1 cellular context compared by ENCODE assay signal in the genomic region with DNA sequence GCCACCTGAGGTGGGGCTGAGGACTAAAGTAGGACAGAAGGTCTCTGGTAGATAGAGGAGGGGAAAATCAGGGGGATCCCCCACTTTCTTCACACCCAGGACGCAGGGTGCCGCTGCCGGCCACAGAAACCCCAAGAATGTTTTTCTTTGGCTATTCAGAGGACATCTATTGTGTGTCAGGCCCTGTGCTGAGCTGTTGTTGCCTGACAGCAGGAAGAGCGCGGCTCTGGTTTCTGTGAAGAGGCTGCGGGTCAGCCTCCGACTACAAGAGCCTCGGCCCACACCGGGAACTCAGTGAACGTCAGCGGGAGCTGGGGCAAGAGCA.
TF ChIP-seq lines count a peak whose summit lies in the region.

No MANE protein-coding gene starts in this region.

TF ChIP-seq in K562, 482 proteins besides CTCF, POLR2A, EP300 and RAD21 (continued from another document):
- TF ChIP-seq THAP12 (CRISPR knock-in tag; IDR thresholded peaks at IDR 0.05) (no peak), ZNF3 (CRISPR knock-in tag; IDR thresholded peaks at IDR 0.05) (no peak), ZNF140 (CRISPR knock-in tag; IDR thresholded peaks at IDR 0.05) (no peak), SIN3B (IDR thresholded peaks at IDR 0.05; ENCODE audit: low read depth) (no peak), ARHGAP35 (IDR thresholded peaks at IDR 0.05; ENCODE audit: partially characterized antibody) (no peak), GABPA (tag; conservative IDR thresholded peaks at IDR 0.05; ENCODE audit: low read depth) (no peak), ZNF551 (CRISPR knock-in tag; IDR thresholded peaks at IDR 0.05) (no peak), POLR3A (IDR thresholded peaks at IDR 0.05; ENCODE audit: borderline replicate concordance, extremely low read depth, insufficient read depth, insufficient read length) (no peak), WHSC1 (IDR thresholded peaks at IDR 0.05; ENCODE audit: low read length) (no peak), PTBP1 (IDR thresholded peaks at IDR 0.05; ENCODE audit: low read depth, low read length) (no peak), CAMTA2 (CRISPR knock-in tag; conservative IDR thresholded peaks at IDR 0.05) (no peak), SMARCA5 (IDR thresholded peaks at IDR 0.05) (no peak), FOXO4 (CRISPR knock-in tag; IDR thresholded peaks at IDR 0.05) (no peak), HOMEZ (CRISPR knock-in tag; IDR thresholded peaks at IDR 0.05) (no peak), TFAM (CRISPR knock-in tag; conservative IDR thresholded peaks at IDR 0.05) (no peak), ZNF76 (CRISPR knock-in tag; IDR thresholded peaks at IDR 0.05; ENCODE audit: borderline replicate concordance) (0 out of 2 replicates have a peak, but pooled peaks have one; percentile 41), NONO (IDR thresholded peaks at IDR 0.05; ENCODE audit: low read depth in 2 of 2, low read length in 1 of 2) (no peak), OTX1 (CRISPR knock-in tag; IDR thresholded peaks at IDR 0.05) (no peak), AFF1 (IDR thresholded peaks at IDR 0.05; ENCODE audit: low read depth in 1 of 2, partially characterized antibody in 2 of 2) (peak in 1 of 2 experiments; percentile 8), HNRNPH1 (optimal IDR thresholded peaks at IDR 0.05; ENCODE audit: low read depth, low read length) (no peak), BRD4 (IDR thresholded peaks at IDR 0.05) (peak; percentile 93; the same call in 1 of the 2 replicates), HNRNPL (IDR thresholded peaks at IDR 0.05; ENCODE audit: low read depth, low read length) (no peak), CREBBP (IDR thresholded peaks at IDR 0.05; ENCODE audit: low read depth, low read length) (no peak)
- TF ChIP-seq, protein P1, sequence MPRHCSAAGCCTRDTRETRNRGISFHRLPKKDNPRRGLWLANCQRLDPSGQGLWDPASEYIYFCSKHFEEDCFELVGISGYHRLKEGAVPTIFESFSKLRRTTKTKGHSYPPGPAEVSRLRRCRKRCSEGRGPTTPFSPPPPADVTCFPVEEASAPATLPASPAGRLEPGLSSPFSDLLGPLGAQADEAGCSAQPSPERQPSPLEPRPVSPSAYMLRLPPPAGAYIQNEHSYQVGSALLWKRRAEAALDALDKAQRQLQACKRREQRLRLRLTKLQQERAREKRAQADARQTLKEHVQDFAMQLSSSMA (CRISPR knock-in tag; IDR thresholded peaks at IDR 0.05): no peak
- TF ChIP-seq, protein P2, sequence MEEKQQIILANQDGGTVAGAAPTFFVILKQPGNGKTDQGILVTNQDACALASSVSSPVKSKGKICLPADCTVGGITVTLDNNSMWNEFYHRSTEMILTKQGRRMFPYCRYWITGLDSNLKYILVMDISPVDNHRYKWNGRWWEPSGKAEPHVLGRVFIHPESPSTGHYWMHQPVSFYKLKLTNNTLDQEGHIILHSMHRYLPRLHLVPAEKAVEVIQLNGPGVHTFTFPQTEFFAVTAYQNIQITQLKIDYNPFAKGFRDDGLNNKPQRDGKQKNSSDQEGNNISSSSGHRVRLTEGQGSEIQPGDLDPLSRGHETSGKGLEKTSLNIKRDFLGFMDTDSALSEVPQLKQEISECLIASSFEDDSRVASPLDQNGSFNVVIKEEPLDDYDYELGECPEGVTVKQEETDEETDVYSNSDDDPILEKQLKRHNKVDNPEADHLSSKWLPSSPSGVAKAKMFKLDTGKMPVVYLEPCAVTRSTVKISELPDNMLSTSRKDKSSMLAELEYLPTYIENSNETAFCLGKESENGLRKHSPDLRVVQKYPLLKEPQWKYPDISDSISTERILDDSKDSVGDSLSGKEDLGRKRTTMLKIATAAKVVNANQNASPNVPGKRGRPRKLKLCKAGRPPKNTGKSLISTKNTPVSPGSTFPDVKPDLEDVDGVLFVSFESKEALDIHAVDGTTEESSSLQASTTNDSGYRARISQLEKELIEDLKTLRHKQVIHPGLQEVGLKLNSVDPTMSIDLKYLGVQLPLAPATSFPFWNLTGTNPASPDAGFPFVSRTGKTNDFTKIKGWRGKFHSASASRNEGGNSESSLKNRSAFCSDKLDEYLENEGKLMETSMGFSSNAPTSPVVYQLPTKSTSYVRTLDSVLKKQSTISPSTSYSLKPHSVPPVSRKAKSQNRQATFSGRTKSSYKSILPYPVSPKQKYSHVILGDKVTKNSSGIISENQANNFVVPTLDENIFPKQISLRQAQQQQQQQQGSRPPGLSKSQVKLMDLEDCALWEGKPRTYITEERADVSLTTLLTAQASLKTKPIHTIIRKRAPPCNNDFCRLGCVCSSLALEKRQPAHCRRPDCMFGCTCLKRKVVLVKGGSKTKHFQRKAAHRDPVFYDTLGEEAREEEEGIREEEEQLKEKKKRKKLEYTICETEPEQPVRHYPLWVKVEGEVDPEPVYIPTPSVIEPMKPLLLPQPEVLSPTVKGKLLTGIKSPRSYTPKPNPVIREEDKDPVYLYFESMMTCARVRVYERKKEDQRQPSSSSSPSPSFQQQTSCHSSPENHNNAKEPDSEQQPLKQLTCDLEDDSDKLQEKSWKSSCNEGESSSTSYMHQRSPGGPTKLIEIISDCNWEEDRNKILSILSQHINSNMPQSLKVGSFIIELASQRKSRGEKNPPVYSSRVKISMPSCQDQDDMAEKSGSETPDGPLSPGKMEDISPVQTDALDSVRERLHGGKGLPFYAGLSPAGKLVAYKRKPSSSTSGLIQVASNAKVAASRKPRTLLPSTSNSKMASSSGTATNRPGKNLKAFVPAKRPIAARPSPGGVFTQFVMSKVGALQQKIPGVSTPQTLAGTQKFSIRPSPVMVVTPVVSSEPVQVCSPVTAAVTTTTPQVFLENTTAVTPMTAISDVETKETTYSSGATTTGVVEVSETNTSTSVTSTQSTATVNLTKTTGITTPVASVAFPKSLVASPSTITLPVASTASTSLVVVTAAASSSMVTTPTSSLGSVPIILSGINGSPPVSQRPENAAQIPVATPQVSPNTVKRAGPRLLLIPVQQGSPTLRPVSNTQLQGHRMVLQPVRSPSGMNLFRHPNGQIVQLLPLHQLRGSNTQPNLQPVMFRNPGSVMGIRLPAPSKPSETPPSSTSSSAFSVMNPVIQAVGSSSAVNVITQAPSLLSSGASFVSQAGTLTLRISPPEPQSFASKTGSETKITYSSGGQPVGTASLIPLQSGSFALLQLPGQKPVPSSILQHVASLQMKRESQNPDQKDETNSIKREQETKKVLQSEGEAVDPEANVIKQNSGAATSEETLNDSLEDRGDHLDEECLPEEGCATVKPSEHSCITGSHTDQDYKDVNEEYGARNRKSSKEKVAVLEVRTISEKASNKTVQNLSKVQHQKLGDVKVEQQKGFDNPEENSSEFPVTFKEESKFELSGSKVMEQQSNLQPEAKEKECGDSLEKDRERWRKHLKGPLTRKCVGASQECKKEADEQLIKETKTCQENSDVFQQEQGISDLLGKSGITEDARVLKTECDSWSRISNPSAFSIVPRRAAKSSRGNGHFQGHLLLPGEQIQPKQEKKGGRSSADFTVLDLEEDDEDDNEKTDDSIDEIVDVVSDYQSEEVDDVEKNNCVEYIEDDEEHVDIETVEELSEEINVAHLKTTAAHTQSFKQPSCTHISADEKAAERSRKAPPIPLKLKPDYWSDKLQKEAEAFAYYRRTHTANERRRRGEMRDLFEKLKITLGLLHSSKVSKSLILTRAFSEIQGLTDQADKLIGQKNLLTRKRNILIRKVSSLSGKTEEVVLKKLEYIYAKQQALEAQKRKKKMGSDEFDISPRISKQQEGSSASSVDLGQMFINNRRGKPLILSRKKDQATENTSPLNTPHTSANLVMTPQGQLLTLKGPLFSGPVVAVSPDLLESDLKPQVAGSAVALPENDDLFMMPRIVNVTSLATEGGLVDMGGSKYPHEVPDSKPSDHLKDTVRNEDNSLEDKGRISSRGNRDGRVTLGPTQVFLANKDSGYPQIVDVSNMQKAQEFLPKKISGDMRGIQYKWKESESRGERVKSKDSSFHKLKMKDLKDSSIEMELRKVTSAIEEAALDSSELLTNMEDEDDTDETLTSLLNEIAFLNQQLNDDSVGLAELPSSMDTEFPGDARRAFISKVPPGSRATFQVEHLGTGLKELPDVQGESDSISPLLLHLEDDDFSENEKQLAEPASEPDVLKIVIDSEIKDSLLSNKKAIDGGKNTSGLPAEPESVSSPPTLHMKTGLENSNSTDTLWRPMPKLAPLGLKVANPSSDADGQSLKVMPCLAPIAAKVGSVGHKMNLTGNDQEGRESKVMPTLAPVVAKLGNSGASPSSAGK (IDR thresholded peaks at IDR 0.05): no peak
TF ChIP-seq in K562: peak in this region for 34.
